ENCODE assay signal across 2 cellular contexts in genomic region chr17:41076788-41077187, GRCh38.
TF ChIP-seq lines count a peak whose summit lies in the region.

No MANE protein-coding gene starts in this region.

TF ChIP-seq in HepG2, 621 proteins besides CTCF, POLR2A, EP300 and RAD21:
- TF ChIP-seq GLMP (CRISPR knock-in tag; IDR thresholded peaks at IDR 0.05; ENCODE audit: borderline replicate concordance) (no peak), NONO (IDR thresholded peaks at IDR 0.05) (0 out of 2 replicates have a peak, but pooled peaks have one; percentile 22), NONO (CRISPR knock-in tag; conservative IDR thresholded peaks at IDR 0.05) (no peak)

TF ChIP-seq in HEK293, 187 proteins besides CTCF, POLR2A, EP300 and RAD21:
- TF ChIP-seq, protein P1, sequence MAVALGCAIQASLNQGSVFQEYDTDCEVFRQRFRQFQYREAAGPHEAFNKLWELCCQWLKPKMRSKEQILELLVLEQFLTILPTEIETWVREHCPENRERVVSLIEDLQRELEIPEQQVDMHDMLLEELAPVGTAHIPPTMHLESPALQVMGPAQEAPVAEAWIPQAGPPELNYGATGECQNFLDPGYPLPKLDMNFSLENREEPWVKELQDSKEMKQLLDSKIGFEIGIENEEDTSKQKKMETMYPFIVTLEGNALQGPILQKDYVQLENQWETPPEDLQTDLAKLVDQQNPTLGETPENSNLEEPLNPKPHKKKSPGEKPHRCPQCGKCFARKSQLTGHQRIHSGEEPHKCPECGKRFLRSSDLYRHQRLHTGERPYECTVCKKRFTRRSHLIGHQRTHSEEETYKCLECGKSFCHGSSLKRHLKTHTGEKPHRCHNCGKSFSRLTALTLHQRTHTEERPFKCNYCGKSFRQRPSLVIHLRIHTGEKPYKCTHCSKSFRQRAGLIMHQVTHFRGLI (tag by site-specific recombination; IDR thresholded peaks at IDR 0.05) = no peak
- TF ChIP-seq KLF1 (tag by site-specific recombination; IDR thresholded peaks at IDR 0.05) = no peak
- TF ChIP-seq SALL2 (tag by site-specific recombination; IDR thresholded peaks at IDR 0.05; ENCODE audit: borderline replicate concordance) = peak; percentile 56; the same call in 1 of the 2 replicates
- TF ChIP-seq, protein P2, sequence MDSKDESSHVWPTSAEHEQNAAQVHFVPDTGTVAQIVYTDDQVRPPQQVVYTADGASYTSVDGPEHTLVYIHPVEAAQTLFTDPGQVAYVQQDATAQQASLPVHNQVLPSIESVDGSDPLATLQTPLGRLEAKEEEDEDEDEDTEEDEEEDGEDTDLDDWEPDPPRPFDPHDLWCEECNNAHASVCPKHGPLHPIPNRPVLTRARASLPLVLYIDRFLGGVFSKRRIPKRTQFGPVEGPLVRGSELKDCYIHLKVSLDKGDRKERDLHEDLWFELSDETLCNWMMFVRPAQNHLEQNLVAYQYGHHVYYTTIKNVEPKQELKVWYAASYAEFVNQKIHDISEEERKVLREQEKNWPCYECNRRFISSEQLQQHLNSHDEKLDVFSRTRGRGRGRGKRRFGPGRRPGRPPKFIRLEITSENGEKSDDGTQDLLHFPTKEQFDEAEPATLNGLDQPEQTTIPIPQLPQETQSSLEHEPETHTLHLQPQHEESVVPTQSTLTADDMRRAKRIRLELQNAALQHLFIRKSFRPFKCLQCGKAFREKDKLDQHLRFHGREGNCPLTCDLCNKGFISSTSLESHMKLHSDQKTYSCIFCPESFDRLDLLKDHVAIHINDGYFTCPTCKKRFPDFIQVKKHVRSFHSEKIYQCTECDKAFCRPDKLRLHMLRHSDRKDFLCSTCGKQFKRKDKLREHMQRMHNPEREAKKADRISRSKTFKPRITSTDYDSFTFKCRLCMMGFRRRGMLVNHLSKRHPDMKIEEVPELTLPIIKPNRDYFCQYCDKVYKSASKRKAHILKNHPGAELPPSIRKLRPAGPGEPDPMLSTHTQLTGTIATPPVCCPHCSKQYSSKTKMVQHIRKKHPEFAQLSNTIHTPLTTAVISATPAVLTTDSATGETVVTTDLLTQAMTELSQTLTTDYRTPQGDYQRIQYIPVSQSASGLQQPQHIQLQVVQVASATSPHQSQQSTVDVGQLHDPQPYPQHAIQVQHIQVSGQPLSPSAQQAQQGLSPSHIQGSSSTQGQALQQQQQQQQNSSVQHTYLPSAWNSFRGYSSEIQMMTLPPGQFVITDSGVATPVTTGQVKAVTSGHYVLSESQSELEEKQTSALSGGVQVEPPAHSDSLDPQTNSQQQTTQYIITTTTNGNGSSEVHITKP (tag by site-specific recombination; IDR thresholded peaks at IDR 0.05) = no peak
- no peak for TF ChIP-seq SCRT1 (tag by site-specific recombination; IDR thresholded peaks at IDR 0.05; ENCODE audit: borderline replicate concordance)
- peak; percentile 59 for TF ChIP-seq PRDM1 (tag by site-specific recombination; IDR thresholded peaks at IDR 0.05)
- TF ChIP-seq ZNF366 (tag by site-specific recombination; conservative IDR thresholded peaks at IDR 0.05) = peak; percentile 92
- TF ChIP-seq ZNF335 (tag by site-specific recombination; conservative IDR thresholded peaks at IDR 0.05) = no peak
